ENCODE assay signal across 1 cellular context in the genomic region with DNA sequence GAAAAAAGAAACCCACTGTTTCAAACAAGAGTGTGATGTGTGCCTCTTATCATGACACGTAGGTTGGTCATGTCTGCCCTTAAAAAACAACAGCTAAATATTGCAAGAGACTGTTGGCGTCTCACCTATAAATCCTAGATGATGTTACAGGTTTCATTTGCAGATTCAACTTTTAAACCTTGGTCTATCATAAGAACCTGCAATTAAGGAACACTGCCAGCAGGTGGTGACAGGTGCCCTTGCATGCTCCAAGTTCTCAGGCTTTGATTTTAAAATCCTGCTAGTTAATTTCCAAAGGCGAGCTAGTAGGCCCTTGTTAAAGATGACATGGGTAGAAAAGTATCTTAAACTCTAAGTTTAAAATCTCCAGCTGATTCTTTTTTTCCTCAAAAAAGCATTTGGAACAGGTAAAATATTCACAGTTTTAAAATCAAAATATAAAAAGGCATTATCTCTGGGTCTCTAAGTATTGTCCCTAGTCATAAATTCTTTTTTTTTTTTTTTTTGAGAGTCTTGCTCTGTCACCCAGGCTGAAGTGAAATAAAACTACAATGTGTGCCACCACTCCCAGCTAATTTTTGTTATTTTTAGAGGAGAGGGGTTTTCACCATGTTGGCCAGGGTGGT.
TF ChIP-seq lines count a peak whose summit lies in the region.

No MANE protein-coding gene starts in this region.

TF ChIP-seq in GM23338, 12 proteins besides CTCF, POLR2A, EP300 and RAD21 (continued from another document):
- TF ChIP-seq ZNF462 (CRISPR knock-in tag; IDR thresholded peaks at IDR 0.05) (no peak), ZNF114 (CRISPR knock-in tag; IDR thresholded peaks at IDR 0.05) (no peak), JUNB (IDR thresholded peaks at IDR 0.05; ENCODE audit: unreplicated experiment) (no peak), EZH2 (IDR thresholded peaks at IDR 0.05; ENCODE audit: low read depth, unreplicated experiment) (no peak), EZH2phosphoT487 (IDR thresholded peaks at IDR 0.05; ENCODE audit: unreplicated experiment) (no peak), NANOG (IDR thresholded peaks at IDR 0.05; ENCODE audit: borderline replicate concordance) (no peak), CREB1 (CRISPR knock-in tag; IDR thresholded peaks at IDR 0.05; ENCODE audit: low read depth) (no peak)
